In genomic region chr2:183078467-183079334, GRCh38 we compare ENCODE assay signal across 1 cellular context.
TF ChIP-seq lines count a peak whose summit lies in the region.

A gene with protein sequence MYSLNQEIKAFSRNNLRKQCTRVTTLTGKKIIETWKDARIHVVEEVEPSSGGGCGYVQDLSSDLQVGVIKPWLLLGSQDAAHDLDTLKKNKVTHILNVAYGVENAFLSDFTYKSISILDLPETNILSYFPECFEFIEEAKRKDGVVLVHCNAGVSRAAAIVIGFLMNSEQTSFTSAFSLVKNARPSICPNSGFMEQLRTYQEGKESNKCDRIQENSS (plus strand): TSS chr2:183078747. CDS start chr2:183078934, 187 bp downstream.

TF ChIP-seq in GM12878, 131 proteins besides CTCF, POLR2A, EP300 and RAD21 (continued from another document):
- TF ChIP-seq MLLT1 (IDR thresholded peaks at IDR 0.05) = peak; percentile 76
- no peak for TF ChIP-seq RAD51 (IDR thresholded peaks at IDR 0.05)
- 0 out of 3 replicates have a peak, but pooled peaks have one; percentile 8 for TF ChIP-seq POU2F2 (IDR thresholded peaks at IDR 0.05; ENCODE audit: borderline replicate concordance, low read depth, low read length)
- TF ChIP-seq POLR2AphosphoS5 (IDR thresholded peaks at IDR 0.05; ENCODE audit: low read length) = peak; percentile 72
- no peak for TF ChIP-seq ZSCAN29 (IDR thresholded peaks at IDR 0.05)
- no peak for TF ChIP-seq RELA (IDR thresholded peaks at IDR 0.05; ENCODE audit: borderline replicate concordance, partially characterized antibody)
- 0 out of 2 replicates have a peak, but pooled peaks have one; percentile 14 for TF ChIP-seq MTA2 (IDR thresholded peaks at IDR 0.05; ENCODE audit: low read depth)
- peak; percentile 71 for TF ChIP-seq SP1 (IDR thresholded peaks at IDR 0.05; ENCODE audit: low read depth, low read length)
- TF ChIP-seq PKNOX1 (IDR thresholded peaks at IDR 0.05) = 0 out of 2 replicates have a peak, but pooled peaks have one; percentile 7
- TF ChIP-seq RBBP5 (conservative IDR thresholded peaks at IDR 0.05) = no peak
- peak; percentile 71 for TF ChIP-seq PML (IDR thresholded peaks at IDR 0.05; ENCODE audit: low read length)
- peak; percentile 21; the same call in 1 of the 2 replicates for TF ChIP-seq ATF7 (IDR thresholded peaks at IDR 0.05; ENCODE audit: low read depth)
- no peak for TF ChIP-seq TCF7 (IDR thresholded peaks at IDR 0.05; ENCODE audit: borderline replicate concordance)
- no peak for TF ChIP-seq CBX3 (IDR thresholded peaks at IDR 0.05; ENCODE audit: borderline replicate concordance, low read depth)
- TF ChIP-seq IKZF1 (conservative IDR thresholded peaks at IDR 0.05) = peak; percentile 88
- no peak for TF ChIP-seq TCF3 (IDR thresholded peaks at IDR 0.05; ENCODE audit: borderline replicate concordance, insufficient read depth, low read depth, low read length)
- no peak for TF ChIP-seq SMARCA5 (IDR thresholded peaks at IDR 0.05)
- 0 out of 2 replicates have a peak, but pooled peaks have one; percentile 28 for TF ChIP-seq ASH2L (IDR thresholded peaks at IDR 0.05; ENCODE audit: borderline replicate concordance, low read depth)
- TF ChIP-seq, protein P1, sequence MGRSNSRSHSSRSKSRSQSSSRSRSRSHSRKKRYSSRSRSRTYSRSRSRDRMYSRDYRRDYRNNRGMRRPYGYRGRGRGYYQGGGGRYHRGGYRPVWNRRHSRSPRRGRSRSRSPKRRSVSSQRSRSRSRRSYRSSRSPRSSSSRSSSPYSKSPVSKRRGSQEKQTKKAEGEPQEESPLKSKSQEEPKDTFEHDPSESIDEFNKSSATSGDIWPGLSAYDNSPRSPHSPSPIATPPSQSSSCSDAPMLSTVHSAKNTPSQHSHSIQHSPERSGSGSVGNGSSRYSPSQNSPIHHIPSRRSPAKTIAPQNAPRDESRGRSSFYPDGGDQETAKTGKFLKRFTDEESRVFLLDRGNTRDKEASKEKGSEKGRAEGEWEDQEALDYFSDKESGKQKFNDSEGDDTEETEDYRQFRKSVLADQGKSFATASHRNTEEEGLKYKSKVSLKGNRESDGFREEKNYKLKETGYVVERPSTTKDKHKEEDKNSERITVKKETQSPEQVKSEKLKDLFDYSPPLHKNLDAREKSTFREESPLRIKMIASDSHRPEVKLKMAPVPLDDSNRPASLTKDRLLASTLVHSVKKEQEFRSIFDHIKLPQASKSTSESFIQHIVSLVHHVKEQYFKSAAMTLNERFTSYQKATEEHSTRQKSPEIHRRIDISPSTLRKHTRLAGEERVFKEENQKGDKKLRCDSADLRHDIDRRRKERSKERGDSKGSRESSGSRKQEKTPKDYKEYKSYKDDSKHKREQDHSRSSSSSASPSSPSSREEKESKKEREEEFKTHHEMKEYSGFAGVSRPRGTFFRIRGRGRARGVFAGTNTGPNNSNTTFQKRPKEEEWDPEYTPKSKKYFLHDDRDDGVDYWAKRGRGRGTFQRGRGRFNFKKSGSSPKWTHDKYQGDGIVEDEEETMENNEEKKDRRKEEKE (IDR thresholded peaks at IDR 0.05) = no peak
- peak; percentile 73 for TF ChIP-seq EED (IDR thresholded peaks at IDR 0.05; ENCODE audit: low read depth)
- peak; percentile 96 for TF ChIP-seq RUNX3 (IDR thresholded peaks at IDR 0.05; ENCODE audit: low read length)
